Comparison of ENCODE assay signal across 10 cellular contexts in genomic region chr1:244214009-244214967, GRCh38.
DNase-seq lines count a peak whose midpoint lies in the region; ATAC-seq and TF ChIP-seq lines count a peak whose summit lies in the region.
"Had no signal": no experiment of that assay in that cellular context is flagged by ENCODE, and none has a peak within 500 bp of the region (broad histone marks: within the 10 kb centered on the region; RNA-seq: fewer than 3 reads in every experiment).

No MANE protein-coding gene starts in this region.

- no peaks in the 10 kb centered on the region for H3K27me3 ChIP-seq in HUES48 (ENCODE audit: control insufficient read depth, insufficient read depth, low read length)

- no peaks in the 10 kb centered on the region for H3K27me3 Mint-ChIP-seq in chondrocyte (ENCODE audit: low read depth)
- H3K27me3 Mint-ChIP-seq in activated naive CD4-positive, alpha-beta T cell treated with anti-CD3 and anti-CD28 coated beads for 36 hours (ENCODE audit: low read depth) = no peaks in the 10 kb centered on the region

- no peak for TF ChIP-seq CTCF in chondrocyte (IDR thresholded peaks at IDR 0.05)

- CTCF ChIA-PET in activated naive CD4-positive, alpha-beta T cell treated with anti-CD3 and anti-CD28 coated beads for 36 hours (lab: Charles Lee) = no interaction called here

- H3K27ac ChIP-seq in HUES48 (ENCODE audit: low read depth, low read length) = peak overlapping the region; percentile 62

- intact Hi-C loops in activated naive CD4-positive, alpha-beta T cell treated with anti-CD3 and anti-CD28 coated beads for 36 hours (cut with micrococcal nuclease) = no loop called here

- H3K9me3 Mint-ChIP-seq in chondrocyte (ENCODE audit: low read depth) = no peaks in the 10 kb centered on the region
- H3K9me3 Mint-ChIP-seq in activated naive CD4-positive, alpha-beta T cell treated with anti-CD3 and anti-CD28 coated beads for 36 hours = no peaks in the 10 kb centered on the region

- no peak for ATAC-seq in GM21825 (IDR thresholded peaks at IDR 0.05; ENCODE audit: unreplicated experiment)

- H3K4me1 ChIP-seq in HUES48 (ENCODE audit: control insufficient read depth, insufficient read depth, low read length) = peaks cover 10% of the 10 kb centered on the region

- H3K36me3 Mint-ChIP-seq in chondrocyte (ENCODE audit: low read depth) = no peaks in the 10 kb centered on the region
- no peaks in the 10 kb centered on the region for H3K36me3 Mint-ChIP-seq in activated naive CD4-positive, alpha-beta T cell treated with anti-CD3 and anti-CD28 coated beads for 36 hours (ENCODE audit: low read depth)

- H3K9me3 ChIP-seq in HUES48 (ENCODE audit: control insufficient read depth, insufficient read depth, low read length) = no peaks in the 10 kb centered on the region

- no peak overlapping the region for H3K4me3 Mint-ChIP-seq in chondrocyte (ENCODE audit: unreplicated experiment)
- no peak overlapping the region for H3K4me3 Mint-ChIP-seq in activated naive CD4-positive, alpha-beta T cell treated with anti-CD3 and anti-CD28 coated beads for 36 hours

- H3K9ac ChIP-seq in HUES48 (ENCODE audit: low read depth, low read length) = no peak overlapping the region

- no peak overlapping the region for H3K4me3 ChIP-seq in HUES48 (ENCODE audit: low read depth, low read length)

- peaks cover 8% of the 10 kb centered on the region for H3K4me1 Mint-ChIP-seq in chondrocyte (ENCODE audit: low read depth)
- no peaks in the 10 kb centered on the region for H3K4me1 Mint-ChIP-seq in activated naive CD4-positive, alpha-beta T cell treated with anti-CD3 and anti-CD28 coated beads for 36 hours (ENCODE audit: low read depth)

- peak; percentile 72 for DNase-seq in AG08396 (ENCODE audit: low spot score)
- DNase-seq in chondrocyte (ENCODE audit: low spot score) = peak; percentile 22
- DNase-seq in left kidney (ENCODE audit: low read depth, low spot score) = peak; percentile 84
- DNase-seq in activated CD4-positive, alpha-beta T cell treated with anti-CD3 and anti-CD28 coated beads for 1 hour = no peak
- no peak for DNase-seq in T-helper 1 cell
- DNase-seq in activated naive CD4-positive, alpha-beta T cell treated with anti-CD3 and anti-CD28 coated beads for 36 hours = no peak
- DNase-seq: NCI-H2081 treated with DMSO at 0.1 percent for 48 hours; stimulated activated CD8-positive, alpha-beta memory T cell treated with anti-CD3 and anti-CD28 coated beads, Interleukin-4, amount 100 ng/mL, for 48 hours had no signal

- H3K27ac Mint-ChIP-seq in chondrocyte (ENCODE audit: unreplicated experiment) = peak overlapping the region; percentile 2
- H3K27ac Mint-ChIP-seq in activated naive CD4-positive, alpha-beta T cell treated with anti-CD3 and anti-CD28 coated beads for 36 hours = no peak overlapping the region

- H3K36me3 ChIP-seq in HUES48 (ENCODE audit: control insufficient read depth, insufficient read depth, low read length) = no peaks in the 10 kb centered on the region

Comparison
In these comparisons a context has a peak if more than half of its experiments do, and no peak if none do; other contexts are left out.
1. DNase-seq: peak in AG08396 (single experiment), chondrocyte (single experiment) and left kidney (single experiment); none in activated CD4-positive, alpha-beta T cell treated with anti-CD3 and anti-CD28 coated beads for 1 hour (single experiment), T-helper 1 cell (0 of 5) and activated naive CD4-positive, alpha-beta T cell treated with anti-CD3 and anti-CD28 coated beads for 36 hours (single experiment).